Comparison of ENCODE assay signal across 19 cellular contexts in the genomic region with DNA sequence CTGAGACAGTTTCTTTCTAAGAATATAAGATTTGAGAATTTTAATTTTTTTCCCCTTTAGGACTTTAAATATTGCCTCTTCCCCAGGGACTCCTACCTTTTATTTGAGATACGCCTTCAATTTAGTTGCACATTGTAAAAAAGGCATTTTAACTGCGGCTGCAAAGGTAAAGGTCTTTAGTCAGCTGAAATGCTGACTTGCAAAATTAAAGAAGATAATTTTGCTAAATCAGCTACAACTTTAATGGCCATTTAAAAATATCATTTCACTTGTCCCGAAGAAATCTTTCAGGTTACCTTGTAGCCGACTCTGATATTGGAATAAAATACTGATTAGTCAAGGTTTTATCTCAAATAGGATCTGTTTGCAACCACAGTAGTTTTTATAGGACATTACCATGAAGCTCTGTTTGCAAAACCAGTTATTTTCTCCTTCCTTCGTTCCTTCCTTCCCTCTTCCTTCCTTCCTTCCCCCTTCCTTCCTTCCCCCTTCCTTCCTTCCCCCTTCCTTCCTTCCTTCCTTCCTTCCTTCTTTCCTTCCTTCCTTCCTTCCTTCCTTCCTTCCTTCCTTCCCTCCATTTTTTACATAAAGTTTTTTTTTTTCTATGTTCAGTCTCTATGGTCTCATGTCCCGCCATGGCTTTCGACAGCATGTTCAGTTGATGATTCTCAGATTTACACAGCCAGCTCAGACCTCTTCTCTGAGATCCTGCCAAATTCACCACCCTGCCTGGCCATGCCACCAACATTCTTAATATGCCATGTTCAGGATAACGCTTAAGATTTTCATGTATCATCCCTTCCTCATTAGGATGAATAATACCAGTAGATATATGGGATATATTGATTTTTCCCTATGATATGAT.
A peak's percentile ranks its signal among the peaks of the same experiment; 100 is the strongest.
DNase-seq lines count a peak whose midpoint lies in the region; ATAC-seq, FAIRE-seq and TF ChIP-seq lines count a peak whose summit lies in the region.
"Had no signal": no experiment of that assay in that cellular context is flagged by ENCODE, and none has a peak within 500 bp of the region (broad histone marks: within the 10 kb centered on the region; RNA-seq: fewer than 3 reads in every experiment).

No MANE protein-coding gene starts in this region.

- no peaks in the 10 kb centered on the region for H3K79me2 ChIP-seq in K562 (ENCODE audit: control insufficient read depth, insufficient read depth, low read length)

- H4K5ac ChIP-seq in IMR-90 (ENCODE audit: low read depth, low read length): no peak overlapping the region

- no peak overlapping the region for H4K8ac ChIP-seq in IMR-90 (ENCODE audit: low read depth in 2 of 2, low read length in 2 of 2)

- H2BK15ac ChIP-seq in IMR-90 (ENCODE audit: low read depth, low read length): no peak overlapping the region

- no peak overlapping the region for H3K14ac ChIP-seq in IMR-90 (replicated peaks; ENCODE audit: low read depth, low read length)

- H3K27me3 ChIP-seq in IMR-90 (ENCODE audit: control insufficient read depth, insufficient read depth, low read length): no peaks in the 10 kb centered on the region
- no peaks in the 10 kb centered on the region for H3K27me3 ChIP-seq in K562 (ENCODE audit: control insufficient read depth in 2 of 2, insufficient read depth in 2 of 2, low read length in 2 of 2)
- H3K27me3 ChIP-seq: BLaER1 had no signal

- H2AFZ ChIP-seq in IMR-90 (replicated peaks; ENCODE audit: low read length, poor library complexity) (no peak overlapping the region), K562 (ENCODE audit: low read depth, low read length) (no peak overlapping the region)
- H2AFZ ChIP-seq: GM23338 had no signal

- no peak overlapping the region for H4K91ac ChIP-seq in IMR-90 (ENCODE audit: insufficient read depth, low read depth, low read length)

- H2AK9ac ChIP-seq in IMR-90 (replicated peaks; ENCODE audit: low read depth, low read length, poor library complexity): no peak overlapping the region

- H3K23ac ChIP-seq in IMR-90 (ENCODE audit: low read depth, low read length): no peak overlapping the region

- H3K9ac ChIP-seq in IMR-90 (ENCODE audit: low read depth, low read length) (no peak overlapping the region), K562 (ENCODE audit: insufficient read depth in 1 of 2, low read depth in 2 of 2, low read length in 2 of 2) (no peak overlapping the region)
- H3K9ac ChIP-seq: BLaER1 had no signal

- H4K20me1 ChIP-seq in IMR-90 (ENCODE audit: insufficient read depth, low read length) (no peaks in the 10 kb centered on the region), K562 (replicated peaks; ENCODE audit: control insufficient read depth, insufficient read depth, low read length) (no peaks in the 10 kb centered on the region)
- H4K20me1 ChIP-seq: BLaER1 had no signal

- H3K9me3 ChIP-seq in A549 (no peaks in the 10 kb centered on the region), IMR-90 (ENCODE audit: control insufficient read depth, insufficient read depth, low read length) (peaks cover 15% of the 10 kb centered on the region), K562 (replicated peaks; ENCODE audit: control insufficient read depth, insufficient read depth, low read depth, low read length) (peaks cover 2% of the 10 kb centered on the region; the same call in 1 of the 2 replicates)
- H3K9me3 ChIP-seq: BLaER1, Caco-2 had no signal

- no peak for DNase-seq in A549 (ENCODE audit: low read depth in 1 of 2, low spot score in 1 of 2)
- no peak for DNase-seq in IMR-90
- DNase-seq in K562 (ENCODE audit: extremely low read depth in 1 of 4, low spot score in 3 of 4): no peak
- no peak for DNase-seq in NCI-H345 treated with DMSO at 0.1 percent for 48 hours (lab: John Stamatoyannopoulos, UW; ENCODE audit: unreplicated experiment)
- DNase-seq in stimulated activated naive CD4-positive, alpha-beta T cell (lab: John Stamatoyannopoulos, UW): no peak
- no peak for DNase-seq in stimulated activated CD4-positive, alpha-beta T cell treated with anti-CD3 and anti-CD28 coated beads, Interleukin-2, amount 100 ng/mL, for 24 hours
- DNase-seq: 8988T; Caco-2; CD4-positive, CD25-positive, alpha-beta regulatory T cell; CD8-positive, alpha-beta T cell; DMS153; DND-41; HCEC 1CT had no signal

- no peak overlapping the region for H2BK120ac ChIP-seq in IMR-90 (ENCODE audit: low read depth, low read length)

- H3K4me3 ChIP-seq in A549 (no peak overlapping the region), IMR-90 (ENCODE audit: insufficient read depth, low read depth, low read length) (no peak overlapping the region), K562 (no peak overlapping the region)
- H3K4me3 ChIP-seq: BLaER1, GM23338 had no signal

- TF ChIP-seq POLR2A in A549 (IDR thresholded peaks at IDR 0.05; ENCODE audit: low read length) (no peak), IMR-90 (IDR thresholded peaks at IDR 0.05; ENCODE audit: low read depth, low read length) (no peak), K562 (conservative IDR thresholded peaks at IDR 0.05) (no peak)

- no peak for FAIRE-seq in A549 (lab: Jason Lieb, UNC)
- FAIRE-seq in K562 (lab: Jason Lieb, UNC): no peak
- FAIRE-seq: G401.6, GM12892, H54 had no signal

- H3K4me1 ChIP-seq in A549 (no peaks in the 10 kb centered on the region), IMR-90 (ENCODE audit: control insufficient read depth, insufficient read depth, low read length) (no peaks in the 10 kb centered on the region), K562 (replicated peaks in 1 of 2; ENCODE audit: control insufficient read depth in 2 of 2, insufficient read depth in 2 of 2, low read length in 2 of 2) (no peaks in the 10 kb centered on the region)
- H3K4me1 ChIP-seq: BLaER1, Caco-2 had no signal

- no peak overlapping the region for H3K56ac ChIP-seq in IMR-90 (ENCODE audit: extremely low read depth, insufficient read depth, low read length)

- H2BK20ac ChIP-seq in IMR-90 (ENCODE audit: low read depth, low read length): no peak overlapping the region

- no peaks in the 10 kb centered on the region for H3K79me1 ChIP-seq in IMR-90 (ENCODE audit: low read depth in 1 of 2, low read length in 2 of 2)

- TF ChIP-seq RAD21 in A549 (conservative IDR thresholded peaks at IDR 0.05 in 1 of 2, IDR thresholded peaks at IDR 0.05 in 1 of 2) (no peak), IMR-90 (IDR thresholded peaks at IDR 0.05; ENCODE audit: low read length) (no peak), K562 (CRISPR knock-in tag; conservative IDR thresholded peaks at IDR 0.05 in 1 of 2, IDR thresholded peaks at IDR 0.05 in 1 of 2) (no peak)

- no peak overlapping the region for H3K18ac ChIP-seq in IMR-90 (ENCODE audit: low read depth, low read length)

- CTCF ChIA-PET in A549 (lab: Yijun Ruan, JAX): no interaction called here
- CTCF ChIA-PET in IMR-90 (lab: Yijun Ruan, JAX): no interaction called here
- CTCF ChIA-PET in K562 (lab: Yijun Ruan, JAX; ENCODE audit: low intra/inter-chr PET ratio): no interaction called here

- H3K4me2 ChIP-seq in A549: no peak overlapping the region
- H3K4me2 ChIP-seq in IMR-90 (ENCODE audit: low read depth, low read length): no peak overlapping the region
- H3K4me2 ChIP-seq in K562 (ENCODE audit: insufficient read depth, low read length): no peak overlapping the region
- H3K4me2 ChIP-seq: BLaER1, GM23338 had no signal

- H2BK5ac ChIP-seq in IMR-90 (ENCODE audit: low read depth, low read length, poor library complexity, severe bottlenecking): no peak overlapping the region

- TF ChIP-seq EP300 in A549 (IDR thresholded peaks at IDR 0.05) (no peak), K562 (IDR thresholded peaks at IDR 0.05; ENCODE audit: low read length) (no peak)

- H3K36me3 ChIP-seq in IMR-90 (ENCODE audit: control insufficient read depth, insufficient read depth, low read length): no peaks in the 10 kb centered on the region
- no peaks in the 10 kb centered on the region for H3K36me3 ChIP-seq in K562 (ENCODE audit: control insufficient read depth, insufficient read depth, low read length)
- H3K36me3 ChIP-seq: BLaER1 had no signal

- no peaks in the 10 kb centered on the region for H3K9me1 ChIP-seq in IMR-90 (ENCODE audit: insufficient read depth, low read length)
- H3K9me1 ChIP-seq in K562 (ENCODE audit: control insufficient read depth, insufficient read depth, low read length): no peaks in the 10 kb centered on the region

- H3K27ac ChIP-seq in A549 (no peak overlapping the region), IMR-90 (ENCODE audit: insufficient read depth, low read length) (no peak overlapping the region), K562 (ENCODE audit: extremely low read depth, low read depth, low read length) (no peak overlapping the region)
- H3K27ac ChIP-seq: BLaER1, C4-2B had no signal

- no peak overlapping the region for H3K4ac ChIP-seq in IMR-90 (ENCODE audit: low read depth, low read length)

- POLR2A ChIA-PET in A549 (lab: Yijun Ruan, JAX): no interaction called here
- POLR2A ChIA-PET in IMR-90 (lab: Charles Lee; ENCODE audit: unreplicated experiment): no interaction called here
- POLR2A ChIA-PET in K562 (lab: Yijun Ruan, JAX): no interaction called here

- no TSS peak for BruUV-seq in IMR-90 (replicated peaks; lab: Mats Ljungman, UMichigan)
- no TSS peak for BruUV-seq in K562 (replicated peaks; lab: Mats Ljungman, UMichigan)

- WGBS in A549 (ENCODE audit: missing lambda C conversion rate): 31% methylated on average over 8 of the region's 8 CpGs
- 100% methylated on average over 2 of the region's 8 CpGs; no CpG with 5 or more reads in 1 of the 2 experiments for WGBS in IMR-90 (ENCODE audit: extremely low coverage in 2 of 2, insufficient read length in 1 of 2), 2 experiments
- WGBS in K562 (ENCODE audit: insufficient coverage, low coverage, missing lambda C conversion rate): 6% methylated on average over 7 of the region's 8 CpGs

- no peak overlapping the region for H2AK5ac ChIP-seq in IMR-90 (ENCODE audit: low read depth, low read length)

- in situ Hi-C loops in IMR-90 (cut with MboI; ENCODE audit: low sequenced_read_pairs) (no loop called here), K562 (cut with MboI) (no loop called here)

- intact Hi-C loops in IMR-90 (cut with micrococcal nuclease) (no loop called here), K562 (cut with micrococcal nuclease) (no loop called here)

- ATAC-seq in A549: no peak
- ATAC-seq in IMR-90 (ENCODE audit: low read depth): no peak
- ATAC-seq in K562: no peak
- ATAC-seq: CD8-positive, alpha-beta T cell; GM23338 had no signal

- TF ChIP-seq CTCF in A549 (IDR thresholded peaks at IDR 0.05) (no peak), IMR-90 (conservative IDR thresholded peaks at IDR 0.05; ENCODE audit: low read depth, low read length) (no peak), K562 (IDR thresholded peaks at IDR 0.05 in 2 of 3, conservative IDR thresholded peaks at IDR 0.05 in 1 of 3; ENCODE audit: insufficient read depth in 2 of 3, low read depth in 1 of 3, low read length in 3 of 3) (no peak)

- dilution Hi-C loops in IMR-90 (cut with HindIII; ENCODE audit: low sequenced_read_pairs, unreplicated experiment): no loop called here

TF ChIP-seq in A549, 52 proteins besides CTCF, POLR2A, EP300 and RAD21 (continues in another document):
- TF ChIP-seq MAFK (IDR thresholded peaks at IDR 0.05; ENCODE audit: partially characterized antibody): peak; percentile 84

TF ChIP-seq in IMR-90, 13 proteins besides CTCF, POLR2A, EP300 and RAD21:
- TF ChIP-seq MAFK (IDR thresholded peaks at IDR 0.05; ENCODE audit: low read depth, low read length) (peak; percentile 86), MXI1 (IDR thresholded peaks at IDR 0.05; ENCODE audit: borderline replicate concordance, low read depth, low read length) (no peak)

TF ChIP-seq in K562, 482 proteins besides CTCF, POLR2A, EP300 and RAD21 (continues in another document):
- TF ChIP-seq C11orf30 (IDR thresholded peaks at IDR 0.05; ENCODE audit: low read depth): peak; percentile 52; the same call in 1 of the 2 replicates
- peak; percentile 69 for TF ChIP-seq MAFF (IDR thresholded peaks at IDR 0.05; ENCODE audit: low read length)

Comparison
In these comparisons a context has a peak if more than half of its experiments do, and no peak if none do; other contexts are left out.
1. Of the 35 proteins assayed by ChIP-seq in both K562 and A549: peak only in K562: none; only in A549: none; in both: MAFK; in neither: 34.